Comparison of ENCODE assay signal across 1 cellular context in the genomic region with DNA sequence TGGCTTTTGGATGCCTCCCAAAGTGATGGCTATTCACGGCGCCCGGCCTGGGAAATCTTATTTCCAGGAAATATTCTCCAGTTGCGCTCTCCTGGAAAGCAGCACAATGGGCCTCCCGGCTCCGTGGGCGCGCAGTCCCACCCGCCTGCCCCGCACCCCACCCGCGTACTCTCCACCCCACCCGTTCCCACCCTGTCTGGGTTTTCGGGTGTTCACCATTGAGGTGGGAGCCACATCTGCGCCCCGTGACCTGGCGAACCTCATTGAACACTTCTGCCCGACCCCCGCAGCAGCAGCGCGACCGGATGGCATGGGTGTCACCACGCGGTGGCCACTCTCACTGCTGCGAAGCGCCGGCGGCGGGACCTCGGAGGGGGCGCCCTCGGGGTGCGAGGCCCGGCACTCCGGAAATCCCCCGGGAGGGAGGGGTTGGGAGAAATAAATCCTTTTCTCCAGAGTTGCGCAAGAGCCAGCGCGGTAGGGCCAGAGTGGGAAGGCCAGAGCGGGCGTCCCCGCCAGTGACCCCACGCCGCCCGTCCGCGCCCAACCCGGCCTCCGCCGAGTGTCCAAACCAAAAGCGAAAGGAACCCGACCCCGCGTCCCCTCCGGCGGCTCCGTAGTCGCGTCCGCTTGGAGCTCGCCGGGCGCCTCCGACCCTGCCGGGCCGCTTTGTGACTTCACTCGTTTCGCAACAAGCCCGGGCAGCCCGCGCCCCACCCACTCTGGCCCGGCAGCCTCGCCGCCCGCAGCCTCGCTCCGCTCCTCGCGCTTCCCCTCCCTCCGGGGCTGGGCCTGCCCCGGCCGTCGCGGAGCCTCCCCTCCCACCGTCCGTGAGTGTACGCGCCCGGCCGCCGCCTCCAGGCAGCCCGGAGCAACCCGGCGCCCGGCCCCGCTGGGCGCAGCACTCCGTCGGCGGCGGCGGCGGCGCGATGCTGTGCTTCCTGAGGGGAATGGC.
TF ChIP-seq lines count a peak whose summit lies in the region.

TSS of gene DRAM1 (plus strand) at position 720 of the 955 bp plus-strand sequence. CDS start at position 930, 210 bp downstream.

TF ChIP-seq in HepG2, 621 proteins besides CTCF, POLR2A, EP300 and RAD21 (continued from another document and continues in another):
- TF ChIP-seq, protein P1, sequence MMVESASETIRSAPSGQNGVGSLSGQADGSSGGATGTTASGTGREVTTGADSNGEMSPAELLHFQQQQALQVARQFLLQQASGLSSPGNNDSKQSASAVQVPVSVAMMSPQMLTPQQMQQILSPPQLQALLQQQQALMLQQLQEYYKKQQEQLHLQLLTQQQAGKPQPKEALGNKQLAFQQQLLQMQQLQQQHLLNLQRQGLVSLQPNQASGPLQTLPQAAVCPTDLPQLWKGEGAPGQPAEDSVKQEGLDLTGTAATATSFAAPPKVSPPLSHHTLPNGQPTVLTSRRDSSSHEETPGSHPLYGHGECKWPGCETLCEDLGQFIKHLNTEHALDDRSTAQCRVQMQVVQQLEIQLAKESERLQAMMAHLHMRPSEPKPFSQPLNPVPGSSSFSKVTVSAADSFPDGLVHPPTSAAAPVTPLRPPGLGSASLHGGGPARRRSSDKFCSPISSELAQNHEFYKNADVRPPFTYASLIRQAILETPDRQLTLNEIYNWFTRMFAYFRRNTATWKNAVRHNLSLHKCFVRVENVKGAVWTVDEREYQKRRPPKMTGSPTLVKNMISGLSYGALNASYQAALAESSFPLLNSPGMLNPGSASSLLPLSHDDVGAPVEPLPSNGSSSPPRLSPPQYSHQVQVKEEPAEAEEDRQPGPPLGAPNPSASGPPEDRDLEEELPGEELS (CRISPR knock-in tag; IDR thresholded peaks at IDR 0.05): peak; percentile 54
- TF ChIP-seq FOXK2 (IDR thresholded peaks at IDR 0.05) (peak; percentile 49), NFYB (CRISPR knock-in tag; IDR thresholded peaks at IDR 0.05) (peak; percentile 14; the same call in 1 of the 2 replicates), ZMYM4 (CRISPR knock-in tag; IDR thresholded peaks at IDR 0.05) (peak; percentile 73), ETV5 (CRISPR knock-in tag; IDR thresholded peaks at IDR 0.05; ENCODE audit: borderline replicate concordance) (peak; percentile 93), HOXD1 (CRISPR knock-in tag; IDR thresholded peaks at IDR 0.05) (peak; percentile 77), KDM5A (IDR thresholded peaks at IDR 0.05; ENCODE audit: borderline replicate concordance, low read length) (peak; percentile 45; the same call in 1 of the 2 replicates), STAG1 (CRISPR knock-in tag; IDR thresholded peaks at IDR 0.05) (no peak; the same call in 1 of the 2 replicates), TGIF2 (CRISPR knock-in tag; IDR thresholded peaks at IDR 0.05) (peak; percentile 87), ZNF280D (CRISPR knock-in tag; IDR thresholded peaks at IDR 0.05) (peak; percentile 67; the same call in 1 of the 2 replicates), HIC2 (CRISPR knock-in tag; IDR thresholded peaks at IDR 0.05; ENCODE audit: low read depth) (0 out of 2 replicates have a peak, but pooled peaks have one; percentile 19), TBX3 (IDR thresholded peaks at IDR 0.05; ENCODE audit: borderline replicate concordance) (no peak), REPIN1 (CRISPR knock-in tag; IDR thresholded peaks at IDR 0.05; ENCODE audit: borderline replicate concordance, low read depth) (peak; percentile 87), MIER3 (CRISPR knock-in tag; IDR thresholded peaks at IDR 0.05; ENCODE audit: borderline replicate concordance) (no peak), GABPB1 (CRISPR knock-in tag; IDR thresholded peaks at IDR 0.05) (peak; percentile 84), GLI4 (CRISPR knock-in tag; IDR thresholded peaks at IDR 0.05; ENCODE audit: borderline replicate concordance) (peak; percentile 65; the same call in 1 of the 2 replicates), ZNF777 (CRISPR knock-in tag; IDR thresholded peaks at IDR 0.05) (peak; percentile 95), SIN3A (IDR thresholded peaks at IDR 0.05; ENCODE audit: borderline replicate concordance, low read depth, low read length) (0 out of 2 replicates have a peak, but pooled peaks have one; percentile 61), KAT8 (CRISPR knock-in tag; IDR thresholded peaks at IDR 0.05) (peak; percentile 79; the same call in 1 of the 2 replicates), ELF3 (CRISPR knock-in tag; IDR thresholded peaks at IDR 0.05) (peak; percentile 26), ZNF234 (CRISPR knock-in tag; conservative IDR thresholded peaks at IDR 0.05) (peak; percentile 66; the same call in 1 of the 2 replicates), ZNF329 (CRISPR knock-in tag; IDR thresholded peaks at IDR 0.05; ENCODE audit: low read depth) (peak; percentile 59; the same call in 1 of the 2 replicates), NFATC3 (CRISPR knock-in tag; IDR thresholded peaks at IDR 0.05) (0 out of 2 replicates have a peak, but pooled peaks have one; percentile 79), ZNF124 (CRISPR knock-in tag; IDR thresholded peaks at IDR 0.05) (peak; percentile 82), ZZZ3 (CRISPR knock-in tag; IDR thresholded peaks at IDR 0.05; ENCODE audit: borderline replicate concordance) (no peak), GATAD2A (CRISPR knock-in tag; IDR thresholded peaks at IDR 0.05) (peak; percentile 82), YEATS2 (CRISPR knock-in tag; IDR thresholded peaks at IDR 0.05; ENCODE audit: borderline replicate concordance) (peak; percentile 47; the same call in 1 of the 2 replicates), ZBTB42 (CRISPR knock-in tag; IDR thresholded peaks at IDR 0.05) (peak; percentile 17; the same call in 1 of the 2 replicates), ZBTB10 (CRISPR knock-in tag; IDR thresholded peaks at IDR 0.05; ENCODE audit: borderline replicate concordance) (peak; percentile 93), HNRNPK (IDR thresholded peaks at IDR 0.05; ENCODE audit: low read depth, low read length, poor library complexity, severe bottlenecking) (peak; percentile 41), ZNF772 (CRISPR knock-in tag; IDR thresholded peaks at IDR 0.05) (peak; percentile 62; the same call in 1 of the 2 replicates), ZNF121 (CRISPR knock-in tag; IDR thresholded peaks at IDR 0.05) (0 out of 2 replicates have a peak, but pooled peaks have one; percentile 60), ZFP41 (CRISPR knock-in tag; IDR thresholded peaks at IDR 0.05; ENCODE audit: borderline replicate concordance) (no peak), SKI (IDR thresholded peaks at IDR 0.05; ENCODE audit: partially characterized antibody) (peak; percentile 75), ZBTB1 (CRISPR knock-in tag; IDR thresholded peaks at IDR 0.05; ENCODE audit: borderline replicate concordance) (peak; percentile 34; the same call in 1 of the 2 replicates), TBX2 (CRISPR knock-in tag; IDR thresholded peaks at IDR 0.05; ENCODE audit: borderline replicate concordance) (peak; percentile 86), SRY (CRISPR knock-in tag; IDR thresholded peaks at IDR 0.05) (0 out of 2 replicates have a peak, but pooled peaks have one; percentile 68), ATF3 (CRISPR knock-in tag; IDR thresholded peaks at IDR 0.05) (peak; percentile 16; the same call in 1 of the 2 replicates), ZNF790 (CRISPR knock-in tag; IDR thresholded peaks at IDR 0.05; ENCODE audit: borderline replicate concordance) (peak; percentile 36; the same call in 1 of the 2 replicates), ZMYM2 (CRISPR knock-in tag; IDR thresholded peaks at IDR 0.05) (peak; percentile 83)
- TF ChIP-seq, protein P2, sequence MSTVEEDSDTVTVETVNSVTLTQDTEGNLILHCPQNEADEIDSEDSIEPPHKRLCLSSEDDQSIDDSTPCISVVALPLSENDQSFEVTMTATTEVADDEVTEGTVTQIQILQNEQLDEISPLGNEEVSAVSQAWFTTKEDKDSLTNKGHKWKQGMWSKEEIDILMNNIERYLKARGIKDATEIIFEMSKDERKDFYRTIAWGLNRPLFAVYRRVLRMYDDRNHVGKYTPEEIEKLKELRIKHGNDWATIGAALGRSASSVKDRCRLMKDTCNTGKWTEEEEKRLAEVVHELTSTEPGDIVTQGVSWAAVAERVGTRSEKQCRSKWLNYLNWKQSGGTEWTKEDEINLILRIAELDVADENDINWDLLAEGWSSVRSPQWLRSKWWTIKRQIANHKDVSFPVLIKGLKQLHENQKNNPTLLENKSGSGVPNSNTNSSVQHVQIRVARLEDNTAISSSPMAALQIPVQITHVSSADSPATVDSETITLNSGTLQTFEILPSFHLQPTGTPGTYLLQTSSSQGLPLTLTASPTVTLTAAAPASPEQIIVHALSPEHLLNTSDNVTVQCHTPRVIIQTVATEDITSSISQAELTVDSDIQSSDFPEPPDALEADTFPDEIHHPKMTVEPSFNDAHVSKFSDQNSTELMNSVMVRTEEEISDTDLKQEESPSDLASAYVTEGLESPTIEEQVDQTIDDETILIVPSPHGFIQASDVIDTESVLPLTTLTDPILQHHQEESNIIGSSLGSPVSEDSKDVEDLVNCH (CRISPR knock-in tag; IDR thresholded peaks at IDR 0.05): no peak
- TF ChIP-seq, protein P3, sequence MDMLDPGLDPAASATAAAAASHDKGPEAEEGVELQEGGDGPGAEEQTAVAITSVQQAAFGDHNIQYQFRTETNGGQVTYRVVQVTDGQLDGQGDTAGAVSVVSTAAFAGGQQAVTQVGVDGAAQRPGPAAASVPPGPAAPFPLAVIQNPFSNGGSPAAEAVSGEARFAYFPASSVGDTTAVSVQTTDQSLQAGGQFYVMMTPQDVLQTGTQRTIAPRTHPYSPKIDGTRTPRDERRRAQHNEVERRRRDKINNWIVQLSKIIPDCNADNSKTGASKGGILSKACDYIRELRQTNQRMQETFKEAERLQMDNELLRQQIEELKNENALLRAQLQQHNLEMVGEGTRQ (IDR thresholded peaks at IDR 0.05; ENCODE audit: low read depth, low read length): no peak
- TF ChIP-seq, protein P3 (CRISPR knock-in tag; IDR thresholded peaks at IDR 0.05; ENCODE audit: borderline replicate concordance): 0 out of 2 replicates have a peak, but pooled peaks have one; percentile 34
- TF ChIP-seq, protein P4, sequence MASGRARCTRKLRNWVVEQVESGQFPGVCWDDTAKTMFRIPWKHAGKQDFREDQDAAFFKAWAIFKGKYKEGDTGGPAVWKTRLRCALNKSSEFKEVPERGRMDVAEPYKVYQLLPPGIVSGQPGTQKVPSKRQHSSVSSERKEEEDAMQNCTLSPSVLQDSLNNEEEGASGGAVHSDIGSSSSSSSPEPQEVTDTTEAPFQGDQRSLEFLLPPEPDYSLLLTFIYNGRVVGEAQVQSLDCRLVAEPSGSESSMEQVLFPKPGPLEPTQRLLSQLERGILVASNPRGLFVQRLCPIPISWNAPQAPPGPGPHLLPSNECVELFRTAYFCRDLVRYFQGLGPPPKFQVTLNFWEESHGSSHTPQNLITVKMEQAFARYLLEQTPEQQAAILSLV (CRISPR knock-in tag; IDR thresholded peaks at IDR 0.05; ENCODE audit: borderline replicate concordance): peak; percentile 88; the same call in 1 of the 2 replicates
